Comparison of ENCODE assay signal across 17 cellular contexts in the genomic region with DNA sequence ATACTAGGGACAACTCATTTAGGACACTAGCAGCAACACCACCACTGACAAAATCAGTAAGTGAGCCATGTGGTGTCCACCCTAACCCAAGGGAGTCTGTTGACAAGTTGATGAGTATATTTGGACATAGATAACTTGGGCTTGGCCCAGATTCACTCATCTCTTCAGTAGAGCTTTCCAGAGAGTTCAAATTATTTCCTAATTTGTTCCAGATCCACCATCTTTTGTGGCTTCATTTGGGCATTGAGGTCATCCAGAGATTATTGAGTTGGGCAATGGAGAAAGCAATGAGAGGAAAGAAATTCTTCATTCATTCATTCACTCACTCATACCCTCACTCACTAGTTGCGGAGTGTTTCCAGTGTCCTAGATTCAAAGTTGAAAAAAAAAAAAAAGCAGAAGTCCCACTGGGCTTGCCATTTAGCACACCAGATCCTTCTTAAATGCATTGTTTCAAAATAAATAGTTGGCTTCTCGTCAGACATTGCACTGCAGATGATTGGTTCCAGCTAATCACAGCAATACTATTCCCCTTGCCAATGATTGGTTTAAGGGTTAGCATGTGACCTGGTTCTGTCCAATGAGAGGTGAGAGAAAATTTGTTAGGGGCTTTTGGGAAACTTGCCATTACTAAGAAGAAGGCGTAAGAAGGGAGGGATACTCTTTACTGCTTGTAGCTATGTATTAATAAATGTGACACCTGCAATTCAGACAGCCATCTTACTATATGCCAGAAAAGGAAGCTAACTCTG. TPM values are rescaled to one million over a fixed set of nuclear protein-coding genes. Genes with fewer than 3 reads are reported as not detected.
DNase-seq lines count a peak whose midpoint lies in the region; ATAC-seq and TF ChIP-seq lines count a peak whose summit lies in the region.
"Had no signal": no experiment of that assay in that cellular context is flagged by ENCODE, and none has a peak within 500 bp of the region (broad histone marks: within the 10 kb centered on the region; RNA-seq: fewer than 3 reads in every experiment).

No MANE protein-coding gene starts in this region.

- no peaks in the 10 kb centered on the region for H3K9me3 ChIP-seq in gastroesophageal sphincter
- no peaks in the 10 kb centered on the region for H3K9me3 ChIP-seq in gastrocnemius medialis

- ATAC-seq in WTC11 (no peak), gastroesophageal sphincter (peak; percentile 85), gastrocnemius medialis (peak; percentile 63 to 78), GM21367 (IDR thresholded peaks at IDR 0.05; ENCODE audit: unreplicated experiment) (no peak), GM19452 (IDR thresholded peaks at IDR 0.05; ENCODE audit: unreplicated experiment) (no peak)
- ATAC-seq: CD8-positive, alpha-beta T cell; HepG2 had no signal

- H3K9me3 Mint-ChIP-seq in WTC11 = no peaks in the 10 kb centered on the region
- H3K9me3 Mint-ChIP-seq: CD8-positive, alpha-beta T cell had no signal

- no peaks in the 10 kb centered on the region for H3K36me3 Mint-ChIP-seq in WTC11
- H3K36me3 Mint-ChIP-seq: CD14-positive monocyte; CD8-positive, alpha-beta T cell had no signal

- POLR2A ChIA-PET in WTC11 (lab: Charles Lee) = no interaction called here

- H3K27ac Mint-ChIP-seq in WTC11 = no peak overlapping the region
- H3K27ac Mint-ChIP-seq: CD14-positive monocyte; CD8-positive, alpha-beta T cell; HFFc6 had no signal

- no peak overlapping the region for H3K4me3 Mint-ChIP-seq in WTC11
- H3K4me3 Mint-ChIP-seq: CD14-positive monocyte; CD8-positive, alpha-beta T cell; HFFc6 had no signal

- DNase-seq in NAMALWA (ENCODE audit: low spot score) = peak; percentile 6
- no peak for DNase-seq in WTC11 (ENCODE audit: low spot score)
- peak; percentile 10 to 51 for DNase-seq in gastrocnemius medialis
- no peak for DNase-seq in iPS-NIHi7 (ENCODE audit: extremely low spot score)
- DNase-seq: CD8-positive, alpha-beta T cell; COR-L47; DMS153; DMS79 treated with DMSO at 0.1 percent for 48 hours; EL; HCEC 1CT; HFFc6 had no signal

- intact Hi-C loops in gastrocnemius medialis (cut with DNase I; ENCODE audit: low total_unique reads) = no loop called here

- TF ChIP-seq CTCF in WTC11 (IDR thresholded peaks at IDR 0.05) (no peak), gastroesophageal sphincter (IDR thresholded peaks at IDR 0.05) (no peak), gastrocnemius medialis (IDR thresholded peaks at IDR 0.05 in 4 of 5, conservative IDR thresholded peaks at IDR 0.05 in 1 of 5) (no peak)

- H3K36me3 ChIP-seq in gastroesophageal sphincter (no peaks in the 10 kb centered on the region), gastrocnemius medialis (no peaks in the 10 kb centered on the region)

- peaks cover 17% of the 10 kb centered on the region for H3K4me1 Mint-ChIP-seq in WTC11
- H3K4me1 Mint-ChIP-seq: CD14-positive monocyte had no signal

- CTCF ChIA-PET in WTC11 (lab: Charles Lee) = interaction anchor here (0.7 kb wide), 1 partner anchor 185 kb away, joined by 3 read pairs; no protein-coding TSS in a partner anchor

- no peaks in the 10 kb centered on the region for H3K27me3 ChIP-seq in gastroesophageal sphincter
- H3K27me3 ChIP-seq in gastrocnemius medialis = peaks cover 0 to 4% (median 0%) of the 10 kb centered on the region in 3 donors

- 58 to 65% methylated on average over 3 of the region's 3 CpGs for WGBS in gastroesophageal sphincter (ENCODE audit: low coverage in 1 of 2), 2 donors

- in situ Hi-C loops in gastrocnemius medialis (cut with MboI; ENCODE audit: low sequenced_read_pairs in 4 of 4) = no loop called here

- no peak for TF ChIP-seq EP300 in gastroesophageal sphincter (IDR thresholded peaks at IDR 0.05)

- H3K27ac ChIP-seq in gastroesophageal sphincter (no peak overlapping the region), gastrocnemius medialis (no peak overlapping the region)

- H3K27me3 Mint-ChIP-seq in WTC11 (ENCODE audit: low read depth) = peaks cover 4% of the 10 kb centered on the region

- TF ChIP-seq POLR2A in gastroesophageal sphincter (IDR thresholded peaks at IDR 0.05) (no peak), gastrocnemius medialis (IDR thresholded peaks at IDR 0.05) (no peak)

- H3K4me1 ChIP-seq in gastroesophageal sphincter (peaks cover 0 to 30% (median 4%) of the 10 kb centered on the region in 3 donors), gastrocnemius medialis (no peaks in the 10 kb centered on the region)

- H3K4me3 ChIP-seq in gastroesophageal sphincter (no peak overlapping the region), gastrocnemius medialis (no peak overlapping the region)

TF ChIP-seq in WTC11, 78 proteins besides CTCF, POLR2A, EP300 and RAD21:
- TF ChIP-seq, protein P1, sequence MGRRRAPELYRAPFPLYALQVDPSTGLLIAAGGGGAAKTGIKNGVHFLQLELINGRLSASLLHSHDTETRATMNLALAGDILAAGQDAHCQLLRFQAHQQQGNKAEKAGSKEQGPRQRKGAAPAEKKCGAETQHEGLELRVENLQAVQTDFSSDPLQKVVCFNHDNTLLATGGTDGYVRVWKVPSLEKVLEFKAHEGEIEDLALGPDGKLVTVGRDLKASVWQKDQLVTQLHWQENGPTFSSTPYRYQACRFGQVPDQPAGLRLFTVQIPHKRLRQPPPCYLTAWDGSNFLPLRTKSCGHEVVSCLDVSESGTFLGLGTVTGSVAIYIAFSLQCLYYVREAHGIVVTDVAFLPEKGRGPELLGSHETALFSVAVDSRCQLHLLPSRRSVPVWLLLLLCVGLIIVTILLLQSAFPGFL (CRISPR knock-in tag; IDR thresholded peaks at IDR 0.05; ENCODE audit: borderline replicate concordance) = no peak
- TF ChIP-seq NFYB (CRISPR knock-in tag; conservative IDR thresholded peaks at IDR 0.05; ENCODE audit: low read depth) = peak; percentile 41
- TF ChIP-seq, protein P2, sequence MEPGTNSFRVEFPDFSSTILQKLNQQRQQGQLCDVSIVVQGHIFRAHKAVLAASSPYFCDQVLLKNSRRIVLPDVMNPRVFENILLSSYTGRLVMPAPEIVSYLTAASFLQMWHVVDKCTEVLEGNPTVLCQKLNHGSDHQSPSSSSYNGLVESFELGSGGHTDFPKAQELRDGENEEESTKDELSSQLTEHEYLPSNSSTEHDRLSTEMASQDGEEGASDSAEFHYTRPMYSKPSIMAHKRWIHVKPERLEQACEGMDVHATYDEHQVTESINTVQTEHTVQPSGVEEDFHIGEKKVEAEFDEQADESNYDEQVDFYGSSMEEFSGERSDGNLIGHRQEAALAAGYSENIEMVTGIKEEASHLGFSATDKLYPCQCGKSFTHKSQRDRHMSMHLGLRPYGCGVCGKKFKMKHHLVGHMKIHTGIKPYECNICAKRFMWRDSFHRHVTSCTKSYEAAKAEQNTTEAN (CRISPR knock-in tag; IDR thresholded peaks at IDR 0.05) = no peak

RNA-seq across cellular contexts. Expression of gene WSCD2, which starts 31.8 kb away (rescaled TPM):
- total RNA-seq in WTC11 (2021) (1.1 to 1.6 TPM (median 1.6 TPM) in 3 replicates), gastroesophageal sphincter (10 to 100 TPM in 3 of 4 donors, 1 to 10 TPM in 1; 5.0 to 86.1 (median 31.6) TPM), gastrocnemius medialis (under 1 TPM in 1 of 4 donors, not detected in 3; 0.10 TPM)
- total RNA-seq: A673; CD8-positive, alpha-beta T cell; HepG2; HFFc6 had no signal

Comparison
In these comparisons a context has a peak if more than half of its experiments do, and no peak if none do; other contexts are left out.
1. DNase-seq: peak in NAMALWA (single experiment) and gastrocnemius medialis (2 of 2); none in WTC11 (single experiment) and iPS-NIHi7 (single experiment).
2. ATAC-seq: peak in gastroesophageal sphincter (single experiment) and gastrocnemius medialis (2 of 2); none in WTC11 (single experiment), GM21367 (single experiment) and GM19452 (single experiment).